23 cellular contexts compared by ENCODE assay signal in the genomic region with DNA sequence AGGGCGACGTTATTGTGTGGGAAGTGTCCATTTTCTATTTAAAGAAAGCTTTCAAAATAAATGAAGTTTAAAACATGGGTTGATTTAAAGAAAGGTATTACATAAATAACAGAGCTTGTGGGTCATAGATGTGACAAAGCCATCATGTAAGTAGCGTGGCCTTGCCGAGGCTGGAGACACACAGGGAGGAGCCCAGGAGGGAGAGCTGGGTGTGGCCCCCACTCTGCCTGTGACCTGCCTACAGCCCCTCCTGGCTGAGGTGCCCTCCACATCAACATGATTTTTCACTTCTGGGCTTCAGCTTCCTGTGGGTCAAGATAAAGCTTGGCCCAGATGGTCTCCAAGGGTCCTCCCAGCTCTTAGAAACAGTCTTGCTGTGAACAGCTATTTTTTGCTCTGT. TPM values are rescaled to one million over a fixed set of nuclear protein-coding genes. Genes with fewer than 3 reads are reported as not detected.
DNase-seq lines count a peak whose midpoint lies in the region; ATAC-seq and FAIRE-seq lines count a peak whose summit lies in the region.
"Had no signal": no experiment of that assay in that cellular context is flagged by ENCODE, and none has a peak within 500 bp of the region (broad histone marks: within the 10 kb centered on the region; RNA-seq: fewer than 3 reads in every experiment).

No MANE protein-coding gene starts in this region.

- H3K9me3 Mint-ChIP-seq in stimulated activated naive B cell treated with anti-CD40 and anti-IgM and Interleukin-4, amounts not matched to agents 10 μg/mL and 1 μg/mL and 100 μg/mL, for 72 hours, result peaks cover 21 to 23% of the 10 kb centered on the region in 2 donors

- H3K27me3 Mint-ChIP-seq in stimulated activated naive B cell treated with anti-CD40 and anti-IgM and Interleukin-4, amounts not matched to agents 10 μg/mL and 1 μg/mL and 100 μg/mL, for 72 hours, result peaks cover 0 to 4% of the 10 kb centered on the region in 2 donors

- H3K36me3 Mint-ChIP-seq in stimulated activated naive B cell treated with anti-CD40 and anti-IgM and Interleukin-4, amounts not matched to agents 10 μg/mL and 1 μg/mL and 100 μg/mL, for 72 hours, result peaks cover 27 to 45% of the 10 kb centered on the region in 2 donors

- peak overlapping the region; percentile 18 to 50 for H3K4me3 Mint-ChIP-seq in stimulated activated naive B cell treated with anti-CD40 and anti-IgM and Interleukin-4, amounts not matched to agents 10 μg/mL and 1 μg/mL and 100 μg/mL, for 72 hours
- H3K4me3 Mint-ChIP-seq: activated CD4-positive, alpha-beta T cell treated with anti-CD3 and anti-CD28 coated beads, Interleukin-2, amount 10 ng/mL, durations not matched to agents 24 days and 14 days; nephron had no signal

- H3K4me1 Mint-ChIP-seq in stimulated activated naive B cell treated with anti-CD40 and anti-IgM and Interleukin-4, amounts not matched to agents 10 μg/mL and 1 μg/mL and 100 μg/mL, for 72 hours, result peaks cover 39 to 72% of the 10 kb centered on the region in 2 donors
- H3K4me1 Mint-ChIP-seq: nephron had no signal

- ATAC-seq in GM18907 (IDR thresholded peaks at IDR 0.05; ENCODE audit: unreplicated experiment) (peak; percentile 24), GM21825 (IDR thresholded peaks at IDR 0.05; ENCODE audit: unreplicated experiment) (peak; percentile 13), HG03432 (IDR thresholded peaks at IDR 0.05; ENCODE audit: unreplicated experiment) (peak; percentile 12), Right ventricle myocardium superior (ENCODE audit: poor library complexity) (no peak)
- ATAC-seq in stimulated activated naive B cell treated with anti-CD40 and anti-IgM and Interleukin-4, amounts not matched to agents 10 μg/mL and 1 μg/mL and 100 μg/mL, for 72 hours (replicated peaks), result peak; percentile 24 to 35
- no peak for ATAC-seq in stimulated activated naive CD8-positive, alpha-beta T cell treated with anti-CD3 and anti-CD28 coated beads, Interleukin-15, Interleukin-2, amounts not matched to agents 100 U/mL and 50 U/mL, for 24 hours
- ATAC-seq: heart right ventricle, K562, PC-3, psoas muscle, upper lobe of right lung had no signal

- no peak for DNase-seq in stimulated activated naive B cell treated with anti-CD40 and anti-IgM and Interleukin-4, amounts not matched to agents 10 μg/mL and 1 μg/mL and 100 μg/mL, for 72 hours
- no peak for DNase-seq in stimulated activated naive CD8-positive, alpha-beta T cell treated with anti-CD3 and anti-CD28 coated beads, Interleukin-15, Interleukin-2, amounts not matched to agents 100 U/mL and 50 U/mL, for 24 hours
- DNase-seq in epidermal melanocyte (ENCODE audit: insufficient read length, low spot score) (no peak), Right ventricle myocardium superior (no peak), HTR-8/SVneo (ENCODE audit: insufficient read length, low spot score) (no peak)
- DNase-seq: activated CD4-positive, alpha-beta T cell treated with anti-CD3 and anti-CD28 coated beads, Interleukin-2, amount 10 ng/mL, durations not matched to agents 24 days and 14 days; activated naive CD4-positive, alpha-beta T cell treated with Interleukin-2 at 50 U/mL for 16 hours; aorta; heart right ventricle; islet precursor cell; NCI-H1092; NCI-H2081 treated with DMSO at 0.1 percent for 48 hours; NCI-H526; PC-3; psoas muscle; stimulated activated naive CD4-positive, alpha-beta T cell treated with Interleukin-2 at 50 U/mL for 16 hours; upper lobe of right lung had no signal

- intact Hi-C loops in Right ventricle myocardium superior (cut with DNase I), result no loop called here

- no peak for FAIRE-seq in HTR-8/SVneo (lab: Jason Lieb, UNC)
- FAIRE-seq: K562, TTC549 had no signal

- peak overlapping the region; percentile 89 for H3K27ac Mint-ChIP-seq in stimulated activated naive B cell treated with anti-CD40 and anti-IgM and Interleukin-4, amounts not matched to agents 10 μg/mL and 1 μg/mL and 100 μg/mL, for 72 hours

RNA-seq across cellular contexts. Expression of a gene that starts 12.5 kb away (rescaled TPM):
- total RNA-seq in Right ventricle myocardium superior, result 83.5 TPM

Comparison
In these comparisons a context has a peak if more than half of its experiments do, and no peak if none do; other contexts are left out.
1. ATAC-seq: peak in GM18907 (single experiment), GM21825 (single experiment), HG03432 (single experiment) and stimulated activated naive B cell treated with anti-CD40 and anti-IgM and Interleukin-4, amounts not matched to agents 10 μg/mL and 1 μg/mL and 100 μg/mL, for 72 hours (2 of 2); none in stimulated activated naive CD8-positive, alpha-beta T cell treated with anti-CD3 and anti-CD28 coated beads, Interleukin-15, Interleukin-2, amounts not matched to agents 100 U/mL and 50 U/mL, for 24 hours (single experiment) and Right ventricle myocardium superior (single experiment).